9 cellular contexts compared by ENCODE assay signal in the genomic region with DNA sequence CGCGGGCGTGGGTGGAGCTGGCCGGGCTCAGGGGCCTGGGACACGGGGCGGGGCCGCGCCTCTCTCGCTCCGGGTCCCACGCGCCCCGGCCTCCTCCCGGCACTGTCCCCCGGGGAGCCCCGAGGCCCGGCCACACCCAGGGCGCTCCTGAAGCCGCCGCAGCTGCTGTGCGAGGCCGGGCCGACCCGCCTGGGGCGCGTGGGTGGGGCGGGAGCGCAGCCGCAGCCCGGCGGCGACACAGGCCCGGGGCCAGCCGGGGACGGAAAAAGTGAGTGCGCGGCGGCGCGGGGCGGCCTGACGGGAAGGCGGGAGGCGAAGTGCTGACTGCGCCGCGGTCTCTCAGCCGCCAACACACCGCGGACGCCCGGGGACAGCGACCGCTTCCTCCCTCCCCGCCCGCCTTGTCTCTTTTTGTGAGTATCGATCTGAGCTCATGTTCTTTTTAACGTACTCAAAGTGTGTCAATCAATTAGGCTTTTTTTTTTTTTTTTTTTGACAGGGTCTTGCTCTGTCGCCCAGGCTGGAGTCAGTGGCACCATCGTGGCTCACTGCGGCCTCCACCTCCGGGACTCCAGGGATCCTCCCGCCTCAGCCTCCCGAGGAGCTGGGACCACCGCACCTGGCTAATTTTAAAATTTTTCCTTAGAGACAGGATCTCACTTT. TPM values are rescaled to one million over a fixed set of nuclear protein-coding genes. Genes with fewer than 3 reads are reported as not detected.
DNase-seq lines count a peak whose midpoint lies in the region; ATAC-seq and TF ChIP-seq lines count a peak whose summit lies in the region.
"Had no signal": no experiment of that assay in that cellular context is flagged by ENCODE, and none has a peak within 500 bp of the region (broad histone marks: within the 10 kb centered on the region; RNA-seq: fewer than 3 reads in every experiment).

No MANE protein-coding gene starts in this region.

- no peak for TF ChIP-seq CTCF in CD4-positive, alpha-beta T cell (IDR thresholded peaks at IDR 0.05)
- no peak for TF ChIP-seq CTCF in GM20000 (IDR thresholded peaks at IDR 0.05; ENCODE audit: extremely low read depth, missing control alignments)

- peak overlapping the region; percentile 80 for H3K4me3 Mint-ChIP-seq in CD4-positive, alpha-beta T cell

- no peaks in the 10 kb centered on the region for H3K36me3 Mint-ChIP-seq in CD4-positive, alpha-beta T cell (ENCODE audit: low read depth)

- no peak overlapping the region for H3K27ac ChIP-seq in CD4-positive, alpha-beta T cell (ENCODE audit: low read depth, low read length)
- no peak overlapping the region for H3K27ac ChIP-seq in mesodermal cell (ENCODE audit: low read depth, low read length, severe bottlenecking)
- H3K27ac ChIP-seq: SK-N-MC had no signal

- intact Hi-C loops in CD4-positive, alpha-beta T cell (cut with DNase I, micrococcal nuclease) = no loop called here

- no peaks in the 10 kb centered on the region for H3K9me3 Mint-ChIP-seq in CD4-positive, alpha-beta T cell

- in situ Hi-C loops in KBM-7 (cut with MboI; ENCODE audit: low pct_unique_long_range_greater_than_20kb, low sequenced_read_pairs) = no loop called here

- POLR2A ChIA-PET in CD4-positive, alpha-beta T cell (lab: Charles Lee) = interaction anchor here (0.8 to 2.3 kb wide), 4 partner anchors 16 to 143 kb away, joined by 3 to 8 read pairs (median 4); partner anchors contain the start of gene ING5

- WGBS in mesodermal cell (ENCODE audit: insufficient coverage in 2 of 2), 2 experiments = 11 to 13% methylated on average over 47 to 49 of the region's 65 CpGs

- H3K4me1 Mint-ChIP-seq in CD4-positive, alpha-beta T cell (ENCODE audit: low read depth) = peaks cover 33% of the 10 kb centered on the region

- peak overlapping the region; percentile 61 for H3K27ac Mint-ChIP-seq in CD4-positive, alpha-beta T cell

- H3K36me3 ChIP-seq in mesodermal cell (ENCODE audit: control insufficient read depth, insufficient read depth, low read length) = no peaks in the 10 kb centered on the region

- peak; percentile 34 to 82 (median 62) for DNase-seq in CD4-positive, alpha-beta T cell
- DNase-seq in GM20000 (ENCODE audit: low spot score) (peak; percentile 96), KBM-7 (peak; percentile 61)
- DNase-seq in activated CD4-positive, alpha-beta T cell treated with anti-CD3 and anti-CD28 coated beads, Interleukin-2, amount 50 U/mL, for 48 hours = peak; percentile 89 to 91
- peak; percentile 57 for DNase-seq in effector CD4-positive, alpha-beta T cell
- DNase-seq in stimulated activated CD8-positive, alpha-beta memory T cell treated with anti-CD3 and anti-CD28 coated beads, Interleukin-4, amount 100 ng/mL, for 1 hour (ENCODE audit: low read depth in 2 of 2, low spot score in 1 of 2) = peak; percentile 53 to 68

- no peaks in the 10 kb centered on the region for H3K27me3 Mint-ChIP-seq in CD4-positive, alpha-beta T cell

- H3K27me3 ChIP-seq in CD4-positive, alpha-beta T cell (ENCODE audit: control insufficient read depth, insufficient read depth, low read length) = no peaks in the 10 kb centered on the region

- H3K4me3 ChIP-seq in mesodermal cell (ENCODE audit: extremely low read depth, insufficient read depth, low read length, poor library complexity, severe bottlenecking) = peak overlapping the region; percentile 22
- H3K4me3 ChIP-seq: SK-N-MC had no signal

- ATAC-seq in CD4-positive, alpha-beta T cell (ENCODE audit: poor library complexity) = peak; percentile 87
- ATAC-seq in HG03469 (IDR thresholded peaks at IDR 0.05; ENCODE audit: unreplicated experiment) = no peak

- CTCF ChIA-PET in CD4-positive, alpha-beta T cell (lab: Charles Lee) = interaction anchor here (0.9 to 1.2 kb wide), 3 partner anchors 24 to 134 kb away, joined by 3 to 6 read pairs (median 5); no protein-coding TSS in a partner anchor

- H3K9me3 ChIP-seq in CD4-positive, alpha-beta T cell (ENCODE audit: control insufficient read depth, low read length) = no peaks in the 10 kb centered on the region
- no peaks in the 10 kb centered on the region for H3K9me3 ChIP-seq in mesodermal cell (ENCODE audit: control insufficient read depth, low read length)

- no peaks in the 10 kb centered on the region for H3K4me1 ChIP-seq in mesodermal cell (ENCODE audit: control insufficient read depth, insufficient read depth, low read length, poor library complexity, severe bottlenecking)

RNA-seq across cellular contexts. Expression of gene PDCD1, which starts 14.5 kb away (rescaled TPM):
- 10 to 100 TPM in 1 of 2 experiments, 1 to 10 TPM in 1; 9.5 to 11.4 TPM for total RNA-seq in CD4-positive, alpha-beta T cell
- not detected for polyA plus RNA-seq in mesodermal cell (2013, experiment 1 of 2)
- polyA plus RNA-seq in mesodermal cell (2013, experiment 2 of 2) = not detected

RNA-seq across cellular contexts. Expression of gene RTP5, which starts 25.3 kb away (rescaled TPM):
- total RNA-seq in CD4-positive, alpha-beta T cell = under 1 TPM; 0.30 to 0.36 TPM
- not detected for polyA plus RNA-seq in mesodermal cell (2013, experiment 1 of 2)
- not detected for polyA plus RNA-seq in mesodermal cell (2013, experiment 2 of 2)

RNA-seq across cellular contexts. Expression of gene NEU4, which starts 35.2 kb away (rescaled TPM):
- 1 to 10 TPM; 4.3 to 6.8 TPM for total RNA-seq in CD4-positive, alpha-beta T cell
- 0.26 TPM for polyA plus RNA-seq in mesodermal cell (2013, experiment 1 of 2)
- 0.35 TPM for polyA plus RNA-seq in mesodermal cell (2013, experiment 2 of 2)
